9 cellular contexts compared by ENCODE assay signal in genomic region chr2:60899230-60899891, GRCh38. TPM values are rescaled to one million over a fixed set of nuclear protein-coding genes. Genes with fewer than 3 reads are reported as not detected.
DNase-seq lines count a peak whose midpoint lies in the region; ATAC-seq and FAIRE-seq lines count a peak whose summit lies in the region.
"Had no signal": no experiment of that assay in that cellular context is flagged by ENCODE, and none has a peak within 500 bp of the region (broad histone marks: within the 10 kb centered on the region; RNA-seq: fewer than 3 reads in every experiment).

No MANE protein-coding gene starts in this region.

- peak; percentile 63 for ATAC-seq in HG03095 (IDR thresholded peaks at IDR 0.05; ENCODE audit: unreplicated experiment)

- FAIRE-seq in urothelium cell line (lab: Jason Lieb, UNC), result no peak

- peak; percentile 20 for DNase-seq in stimulated activated naive CD4-positive, alpha-beta T cell treated with Interleukin-2 at 50 U/mL for 16 hours (lab: John Stamatoyannopoulos, UW)
- DNase-seq in stimulated activated naive CD4-positive, alpha-beta T cell (lab: John Stamatoyannopoulos, UW), result no peak
- DNase-seq in dermis blood vessel endothelial cell, result peak; percentile 59
- DNase-seq in urothelium cell line (ENCODE audit: low spot score), result no peak
- DNase-seq in iPS-NIHi11 (ENCODE audit: low spot score), result no peak
- DNase-seq in hippocampal formation (lab: John Stamatoyannopoulos, UW), result no peak
- no peak for DNase-seq in NCI-H510A (lab: John Stamatoyannopoulos, UW)
- DNase-seq: NCI-H526 treated with DMSO at 0.1 percent for 48 hours had no signal

RNA-seq across cellular contexts. Expression of gene REL, which starts 18.0 kb away (rescaled TPM):
- 21.8 and 30.4 TPM in 2 replicates for total RNA-seq in dermis blood vessel endothelial cell

Comparison
In these comparisons a context has a peak if more than half of its experiments do, and no peak if none do; other contexts are left out.
1. DNase-seq: peak in stimulated activated naive CD4-positive, alpha-beta T cell treated with Interleukin-2 at 50 U/mL for 16 hours (single experiment) and dermis blood vessel endothelial cell (single experiment); none in stimulated activated naive CD4-positive, alpha-beta T cell (0 of 6), urothelium cell line (single experiment), iPS-NIHi11 (single experiment), hippocampal formation (0 of 2) and NCI-H510A (single experiment).